30 cellular contexts compared by ENCODE assay signal in genomic region chr3:153113553-153113952, GRCh38.
"Had no signal": no experiment of that assay in that cellular context is flagged by ENCODE, and none has a peak within 500 bp of the region (broad histone marks: within the 10 kb centered on the region; RNA-seq: fewer than 3 reads in every experiment).

No MANE protein-coding gene starts in this region.

- H3K4me3 ChIP-seq: coronary artery, esophagus muscularis mucosa had no signal

- FAIRE-seq: astrocyte, bronchial epithelial cell, frontal cortex had no signal

- H3K27ac ChIP-seq: brain microvascular endothelial cell, coronary artery, esophagus muscularis mucosa, VCaP had no signal

- H3K9me3 ChIP-seq: esophagus muscularis mucosa had no signal

- H3K4me1 ChIP-seq: esophagus muscularis mucosa had no signal

- H3K27me3 ChIP-seq: brain microvascular endothelial cell, esophagus muscularis mucosa had no signal

- DNase-seq: activated CD4-positive, alpha-beta T cell treated with anti-CD3 and anti-CD28 coated beads for 1 hour; activated CD4-positive, alpha-beta T cell treated with anti-CD3 and anti-CD28 coated beads for 4 hours; activated CD4-positive, alpha-beta T cell treated with anti-CD3 and anti-CD28 coated beads, Interleukin-2, amount 10 ng/mL, durations not matched to agents 7 days and 5 days; activated CD4-positive, alpha-beta T cell treated with anti-CD3 and anti-CD28 coated beads, Interleukin-2, amount 50 U/mL, for 4 hours; activated CD8-positive, alpha-beta memory T cell treated with anti-CD3 and anti-CD28 coated beads for 24 hours; activated CD8-positive, alpha-beta T cell treated with anti-CD3 and anti-CD28 coated beads for 36 hours; activated effector memory CD4-positive, alpha-beta T cell treated with Interleukin-2 at 50 U/mL for 16 hours; activated gamma-delta T cell treated with Interleukin-2 at 50 U/mL for 16 hours; activated naive CD4-positive, alpha-beta T cell treated with anti-CD3 and anti-CD28 coated beads, Interleukin-2, amount 50 U/mL, for 16 hours; activated naive CD4-positive, alpha-beta T cell treated with Interleukin-2 at 50 U/mL for 16 hours; activated T-cell treated with anti-CD3 and anti-CD28 coated beads, Interleukin-2, amount 50 U/mL, for 4 hours; amniotic stem cell; anterior cingulate cortex; brain microvascular endothelial cell; dermis blood vessel endothelial cell; effector CD4-positive, alpha-beta T cell; effector memory CD8-positive, alpha-beta T cell; erythroblast; foreskin fibroblast; head of caudate nucleus; hippocampal formation; T-helper 2 cell had no signal

- ATAC-seq: activated CD8-positive, alpha-beta T cell treated with anti-CD3 and anti-CD28 coated beads for 36 hours; activated T-cell treated with anti-CD3 and anti-CD28 coated beads, Interleukin-2, amount 50 U/mL, for 4 hours; activated T-helper 17 cell treated with anti-CD3 and anti-CD28 coated beads, Interleukin-2, amount 50 U/mL, for 72 hours; effector memory CD8-positive, alpha-beta T cell; WTC11 had no signal

- H3K36me3 ChIP-seq: brain microvascular endothelial cell, esophagus muscularis mucosa had no signal
